In the genomic region with DNA sequence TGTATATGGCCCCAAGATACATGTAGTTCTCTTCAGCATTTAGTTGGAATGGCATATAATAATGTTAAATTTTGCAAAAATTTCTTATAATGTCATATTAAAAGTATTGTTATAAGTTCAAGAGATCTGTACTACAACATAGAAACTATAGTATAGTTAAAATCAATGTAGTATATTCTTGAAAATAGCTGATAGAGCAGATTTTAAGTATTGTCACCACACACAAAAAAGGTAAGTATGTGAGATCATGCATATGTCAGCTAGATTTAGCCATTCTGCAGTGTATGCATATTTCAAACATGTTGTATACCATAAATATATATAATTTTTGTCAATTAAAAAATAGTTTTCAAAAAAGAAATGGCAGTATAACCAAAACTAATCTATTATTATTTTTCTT, we compare ENCODE assay signal across 24 cellular contexts.
"Had no signal": no experiment of that assay in that cellular context is flagged by ENCODE, and none has a peak within 500 bp of the region (broad histone marks: within the 10 kb centered on the region; RNA-seq: fewer than 3 reads in every experiment).

No MANE protein-coding gene starts in this region.

- H3K27ac ChIP-seq: HL-60, KMS-11, RWPE1, SJCRH30 had no signal

- H3K4me1 ChIP-seq: SJCRH30 had no signal

- DNase-seq: Kasumi-1, MM.1S, NCI-H1092 treated with DMSO at 0.1 percent for 48 hours, NCI-H1436, NCI-H187, NCI-H2029, NCI-H2081 treated with DMSO at 0.1 percent for 48 hours, NCI-H2171, NCI-H226, NCI-H446, NCI-H510A, NCI-H524 treated with DMSO at 0.1 percent for 48 hours, NCI-H69, NCI-H774, PC-3, SHP77 treated with DMSO at 0.1 percent for 48 hours, SJCRH30, T-helper 1 cell had no signal

- FAIRE-seq: HTR-8/SVneo had no signal

- ATAC-seq: Panc1, PC-3, SK-N-SH treated with all-trans-retinoic acid at 6 μM for 48 hours had no signal

- H3K9me3 ChIP-seq: SJCRH30 had no signal

- H3K4me3 ChIP-seq: SJCRH30 had no signal

- H3K4me2 ChIP-seq: KMS-11 had no signal
